In the genomic region with DNA sequence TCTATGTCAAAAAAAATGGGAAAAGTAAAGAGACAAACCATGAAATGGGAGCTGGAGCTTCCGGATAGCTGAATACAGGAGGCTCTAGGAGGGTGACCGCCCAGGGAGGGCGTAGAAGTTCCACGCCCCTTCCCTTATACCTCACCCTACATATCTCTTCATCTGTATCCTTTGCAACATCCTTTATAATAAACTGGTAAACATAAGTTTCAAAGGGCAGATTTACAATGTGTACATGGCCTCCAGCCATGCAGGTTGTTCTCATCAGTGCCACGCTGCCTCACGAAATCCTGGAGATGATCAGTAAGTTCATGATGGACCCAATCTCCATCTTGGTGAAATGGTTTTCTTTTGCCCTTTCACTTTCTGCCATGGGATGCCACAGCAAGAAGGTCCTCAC, we compare ENCODE assay signal across 27 cellular contexts.
"Had no signal": no experiment of that assay in that cellular context is flagged by ENCODE, and none has a peak within 500 bp of the region (broad histone marks: within the 10 kb centered on the region; RNA-seq: fewer than 3 reads in every experiment).

No MANE protein-coding gene starts in this region.

- DNase-seq: activated CD4-positive, alpha-beta T cell treated with anti-CD3 and anti-CD28 coated beads for 36 hours; activated CD4-positive, alpha-beta T cell treated with anti-CD3 and anti-CD28 coated beads, Interleukin-2, amount 10 ng/mL, durations not matched to agents 7 days and 5 days; activated CD4-positive, alpha-beta T cell treated with anti-CD3 and anti-CD28 coated beads, Interleukin-2, amount 50 U/mL, for 48 hours; activated CD8-positive, alpha-beta memory T cell treated with anti-CD3 and anti-CD28 coated beads, Interleukin-2, amount 10 ng/mL, durations not matched to agents 7 days and 5 days; activated CD8-positive, alpha-beta memory T cell treated with anti-CD3 and anti-CD28 coated beads, Interleukin-2, amount 50 U/mL, for 48 hours; activated effector memory CD4-positive, alpha-beta T cell treated with Interleukin-2 at 50 U/mL for 16 hours; activated naive CD4-positive, alpha-beta T cell treated with anti-CD3 and anti-CD28 coated beads, Interleukin-2, amount 10 ng/mL, durations not matched to agents 7 days and 5 days; activated T-cell treated with anti-CD3 and anti-CD28 coated beads, Interleukin-2, amount 50 U/mL, for 48 hours; amniotic stem cell; aorta; brain microvascular endothelial cell; central memory CD4-positive, alpha-beta T cell; Kasumi-1; KBM-7; MM.1S; MV-4-11; NCI-H1092; NCI-H1436 treated with DMSO at 0.1 percent for 48 hours; NCI-H1694 treated with DMSO at 0.1 percent for 48 hours; NCI-H2029; NCI-H226; NCI-H446 treated with DMSO at 0.1 percent for 48 hours; OCI-M1; Right ventricle myocardium superior; T1000 had no signal

- H3K4me1 Mint-ChIP-seq: activated CD4-positive, alpha-beta T cell treated with anti-CD3 and anti-CD28 coated beads for 36 hours; activated CD4-positive, alpha-beta T cell treated with anti-CD3 and anti-CD28 coated beads, Interleukin-2, amount 10 ng/mL, durations not matched to agents 7 days and 5 days; activated CD8-positive, alpha-beta memory T cell treated with anti-CD3 and anti-CD28 coated beads, Interleukin-2, amount 10 ng/mL, durations not matched to agents 7 days and 5 days; activated naive CD4-positive, alpha-beta T cell treated with anti-CD3 and anti-CD28 coated beads, Interleukin-2, amount 10 ng/mL, durations not matched to agents 7 days and 5 days had no signal

- H3K27me3 Mint-ChIP-seq: activated CD4-positive, alpha-beta T cell treated with anti-CD3 and anti-CD28 coated beads for 36 hours; activated CD4-positive, alpha-beta T cell treated with anti-CD3 and anti-CD28 coated beads, Interleukin-2, amount 10 ng/mL, durations not matched to agents 7 days and 5 days; activated naive CD8-positive, alpha-beta T cell had no signal

- ATAC-seq: activated CD4-positive, CD25-positive, alpha-beta regulatory T cell treated with anti-CD3 and anti-CD28 coated beads, Interleukin-2, amount 50 U/mL, for 24 hours; activated CD8-positive, alpha-beta memory T cell treated with anti-CD3 and anti-CD28 coated beads, Interleukin-2, amount 10 ng/mL, durations not matched to agents 7 days and 5 days had no signal

- H3K4me3 Mint-ChIP-seq: activated CD4-positive, alpha-beta T cell treated with anti-CD3 and anti-CD28 coated beads for 36 hours; activated CD4-positive, alpha-beta T cell treated with anti-CD3 and anti-CD28 coated beads, Interleukin-2, amount 10 ng/mL, durations not matched to agents 7 days and 5 days; activated CD8-positive, alpha-beta memory T cell treated with anti-CD3 and anti-CD28 coated beads, Interleukin-2, amount 10 ng/mL, durations not matched to agents 7 days and 5 days; activated naive CD4-positive, alpha-beta T cell treated with anti-CD3 and anti-CD28 coated beads, Interleukin-2, amount 10 ng/mL, durations not matched to agents 7 days and 5 days; activated naive CD8-positive, alpha-beta T cell had no signal

- H3K36me3 Mint-ChIP-seq: activated CD8-positive, alpha-beta memory T cell treated with anti-CD3 and anti-CD28 coated beads, Interleukin-2, amount 10 ng/mL, durations not matched to agents 7 days and 5 days; activated naive CD4-positive, alpha-beta T cell treated with anti-CD3 and anti-CD28 coated beads, Interleukin-2, amount 10 ng/mL, durations not matched to agents 7 days and 5 days had no signal

- H3K27ac ChIP-seq: brain microvascular endothelial cell had no signal

- H3K27me3 ChIP-seq: brain microvascular endothelial cell had no signal

- H3K9me3 Mint-ChIP-seq: activated CD4-positive, alpha-beta T cell treated with anti-CD3 and anti-CD28 coated beads, Interleukin-2, amount 10 ng/mL, durations not matched to agents 7 days and 5 days; activated naive CD4-positive, alpha-beta T cell treated with anti-CD3 and anti-CD28 coated beads, Interleukin-2, amount 10 ng/mL, durations not matched to agents 7 days and 5 days had no signal

- H3K36me3 ChIP-seq: brain microvascular endothelial cell had no signal

- H3K27ac Mint-ChIP-seq: activated CD4-positive, alpha-beta T cell treated with anti-CD3 and anti-CD28 coated beads for 36 hours; activated CD8-positive, alpha-beta memory T cell treated with anti-CD3 and anti-CD28 coated beads, Interleukin-2, amount 10 ng/mL, durations not matched to agents 7 days and 5 days; activated naive CD4-positive, alpha-beta T cell treated with anti-CD3 and anti-CD28 coated beads, Interleukin-2, amount 10 ng/mL, durations not matched to agents 7 days and 5 days; activated naive CD8-positive, alpha-beta T cell had no signal
